ENCODE assay signal across 8 cellular contexts in the genomic region with DNA sequence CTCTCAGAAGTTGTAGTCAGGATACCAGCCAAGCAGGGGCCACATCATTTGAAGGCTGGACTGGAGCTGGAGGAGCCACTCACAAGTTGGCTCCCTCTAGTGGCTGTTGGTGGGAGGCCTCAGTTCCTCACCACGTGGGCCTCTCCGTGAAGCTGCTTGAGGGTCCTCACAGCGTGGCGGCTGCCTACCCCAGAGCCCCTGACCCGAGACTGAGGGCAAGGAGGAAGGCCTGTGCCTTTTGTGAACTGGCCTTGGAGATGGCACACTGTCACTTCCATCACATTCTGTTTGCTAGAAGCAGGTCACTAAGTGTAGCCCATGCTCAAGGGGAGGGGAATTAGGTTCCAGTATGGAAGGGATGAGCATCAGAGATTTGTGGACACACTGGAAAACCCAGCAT. TPM values are rescaled to one million over a fixed set of nuclear protein-coding genes. Genes with fewer than 3 reads are reported as not detected.
DNase-seq lines count a peak whose midpoint lies in the region; ATAC-seq, FAIRE-seq and TF ChIP-seq lines count a peak whose summit lies in the region.

No MANE protein-coding gene starts in this region.

- H3K36me3 Mint-ChIP-seq in activated naive CD4-positive, alpha-beta T cell treated with anti-CD3 and anti-CD28 coated beads, Interleukin-2, amount 10 ng/mL, durations not matched to agents 7 days and 5 days = no peaks in the 10 kb centered on the region

- ATAC-seq in heart left ventricle = peak in 2 of 4 donors; percentile 34 to 50
- no peak for ATAC-seq in GM21381 (IDR thresholded peaks at IDR 0.05; ENCODE audit: unreplicated experiment)
- ATAC-seq in HG02885 (IDR thresholded peaks at IDR 0.05; ENCODE audit: poor library complexity, unreplicated experiment) = no peak

- H3K4me1 ChIP-seq in KMS-11 (ENCODE audit: low read depth, poor library complexity, severe bottlenecking) (no peaks in the 10 kb centered on the region), heart left ventricle (peaks cover 1 to 53% (median 19%) of the 10 kb centered on the region in 12 donors), small intestine (ENCODE audit: control insufficient read depth in 2 of 2, insufficient read depth in 1 of 2, low read depth in 1 of 2, low read length in 1 of 2) (peaks cover 0 to 5% of the 10 kb centered on the region in 2 donors)

- H3K27me3 ChIP-seq in KMS-11 (ENCODE audit: insufficient read depth, low read depth) = no peaks in the 10 kb centered on the region; the same call in 1 of the 2 replicates
- no peaks in the 10 kb centered on the region for H3K27me3 ChIP-seq in heart left ventricle
- no peaks in the 10 kb centered on the region for H3K27me3 ChIP-seq in small intestine (ENCODE audit: control insufficient read depth in 2 of 2, insufficient read depth in 2 of 2, low read length in 2 of 2)

- peak overlapping the region; percentile 50 for H3K27ac Mint-ChIP-seq in activated naive CD4-positive, alpha-beta T cell treated with anti-CD3 and anti-CD28 coated beads, Interleukin-2, amount 10 ng/mL, durations not matched to agents 7 days and 5 days

- peaks cover 18% of the 10 kb centered on the region for H3K27me3 Mint-ChIP-seq in activated naive CD4-positive, alpha-beta T cell treated with anti-CD3 and anti-CD28 coated beads, Interleukin-2, amount 10 ng/mL, durations not matched to agents 7 days and 5 days

- H3K9me3 ChIP-seq in heart left ventricle (no peaks in the 10 kb centered on the region), small intestine (ENCODE audit: control insufficient read depth, low read depth) (no peaks in the 10 kb centered on the region)

- H3K79me2 ChIP-seq in KMS-11 (ENCODE audit: insufficient read depth, low read depth) = no peaks in the 10 kb centered on the region

- no peaks in the 10 kb centered on the region for H4K20me1 ChIP-seq in KMS-11 (ENCODE audit: insufficient read depth)

- H3K4me1 Mint-ChIP-seq in activated naive CD4-positive, alpha-beta T cell treated with anti-CD3 and anti-CD28 coated beads, Interleukin-2, amount 10 ng/mL, durations not matched to agents 7 days and 5 days = peaks cover 9% of the 10 kb centered on the region

- no peaks in the 10 kb centered on the region for H3K36me3 ChIP-seq in KMS-11 (ENCODE audit: insufficient read depth)
- peaks cover 0 to 32% (median 15%) of the 10 kb centered on the region in 9 donors for H3K36me3 ChIP-seq in heart left ventricle
- H3K36me3 ChIP-seq in small intestine (ENCODE audit: control insufficient read depth in 2 of 2, insufficient read depth in 2 of 2, low read length in 2 of 2) = peaks cover 2 to 24% of the 10 kb centered on the region in 2 donors

- intact Hi-C loops in heart left ventricle (cut with DNase I) = loop anchor here in 7 of 10 donors (5.0 to 10.0 kb wide), 5 partner anchors 36 to 156 kb away; no protein-coding TSS in a partner anchor

- no peak overlapping the region for H3K4me3 Mint-ChIP-seq in activated naive CD4-positive, alpha-beta T cell treated with anti-CD3 and anti-CD28 coated beads, Interleukin-2, amount 10 ng/mL, durations not matched to agents 7 days and 5 days

- TF ChIP-seq CTCF in KMS-11 (conservative IDR thresholded peaks at IDR 0.05; ENCODE audit: low read depth, low read length) (peak; percentile 85), heart left ventricle (IDR thresholded peaks at IDR 0.05) (peak; percentile 69 to 87 (median 78))

- WGBS in heart left ventricle, 4 donors = 21 to 52% (median 51%) methylated on average over 3 to 5 of the region's 5 CpGs
- 35 to 49% (median 41%) methylated on average over 5 of the region's 5 CpGs for WGBS in small intestine, 3 donors

- DNase-seq in DMS153 (lab: John Stamatoyannopoulos, UW) = peak; percentile 11
- DNase-seq in SK-N-DZ (ENCODE audit: low spot score) = peak; percentile 64
- peak; percentile 83 for DNase-seq in activated naive CD4-positive, alpha-beta T cell treated with anti-CD3 and anti-CD28 coated beads, Interleukin-2, amount 10 ng/mL, durations not matched to agents 7 days and 5 days
- DNase-seq in heart left ventricle = peak in 2 of 5 donors; percentile 61 to 69
- peak; percentile 57 for DNase-seq in small intestine

- H3K4me3 ChIP-seq in KMS-11 (IDR thresholded peaks at IDR 0.05; ENCODE audit: insufficient read depth, low read depth, low read length) (no peak overlapping the region), heart left ventricle (no peak overlapping the region), small intestine (ENCODE audit: low read depth in 1 of 2, low read length in 2 of 2) (no peak overlapping the region)

- H2AFZ ChIP-seq in KMS-11 (ENCODE audit: low read depth) = peak overlapping the region; percentile 30; the same call in 1 of the 2 replicates

- no peak for TF ChIP-seq POLR2A in heart left ventricle (IDR thresholded peaks at IDR 0.05)

- CTCF ChIA-PET in activated naive CD4-positive, alpha-beta T cell treated with anti-CD3 and anti-CD28 coated beads, Interleukin-2, amount 10 ng/mL, durations not matched to agents 7 days and 5 days (lab: Charles Lee) = interaction anchor here (0.6 to 8.0 kb wide), 21 partner anchors 8 to 221 kb away, joined by 3 to 165 read pairs (median 4); no protein-coding TSS in a partner anchor

- H3K9me3 Mint-ChIP-seq in activated naive CD4-positive, alpha-beta T cell treated with anti-CD3 and anti-CD28 coated beads, Interleukin-2, amount 10 ng/mL, durations not matched to agents 7 days and 5 days = no peaks in the 10 kb centered on the region

- FAIRE-seq in small intestine (lab: Jason Lieb, UNC) = no peak

- H3K4me2 ChIP-seq in KMS-11 = no peak overlapping the region

- no peak overlapping the region for H3K9ac ChIP-seq in KMS-11

- H3K27ac ChIP-seq in KMS-11 = no peak overlapping the region
- no peak overlapping the region for H3K27ac ChIP-seq in heart left ventricle
- H3K27ac ChIP-seq in small intestine (ENCODE audit: low read depth in 1 of 2, low read length in 1 of 2) = no peak overlapping the region

RNA-seq across cellular contexts. Expression of gene GNA11, which starts 14.6 kb away (rescaled TPM):
- 19.1 and 24.7 TPM in 2 replicates for polyA plus RNA-seq in SK-N-DZ (2014; cell fraction: cytosol; rRNA removed)
- 24.0 and 25.2 TPM in 2 replicates for polyA plus RNA-seq in SK-N-DZ (2014; cell fraction: nucleus; rRNA removed)
- total RNA-seq in heart left ventricle = 10 to 100 TPM; 55.3 to 91.8 (median 70.9) TPM
- polyA plus RNA-seq in heart left ventricle = 10 to 100 TPM; 43.5 to 74.6 TPM
- 100 to 1,000 TPM; 173 to 216 (median 190) TPM for polyA plus RNA-seq in small intestine

RNA-seq across cellular contexts. Expression of gene GNA15, which starts 27.1 kb away (rescaled TPM):
- 0.24 TPM in 1 of 2 replicates, not detected in the other for polyA plus RNA-seq in SK-N-DZ (2014; cell fraction: cytosol; rRNA removed)
- polyA plus RNA-seq in SK-N-DZ (2014; cell fraction: nucleus; rRNA removed) = not detected in 2 replicates
- 10 to 100 TPM in 1 of 9 donors, 1 to 10 TPM in 8; 1.1 to 15.2 (median 2.1) TPM for total RNA-seq in heart left ventricle
- 1 to 10 TPM in 1 of 2 donors, under 1 TPM in 1; 0.69 to 1.5 TPM for polyA plus RNA-seq in heart left ventricle
- polyA plus RNA-seq in small intestine = 1 to 10 TPM in 2 of 3 donors, under 1 TPM in 1; 0.67 to 2.1 (median 1.4) TPM

RNA-seq across cellular contexts. Expression of gene TLE5, which starts 46.5 kb away (rescaled TPM):
- 197 and 209 TPM in 2 replicates for polyA plus RNA-seq in SK-N-DZ (2014; cell fraction: cytosol; rRNA removed)
- 168 and 213 TPM in 2 replicates for polyA plus RNA-seq in SK-N-DZ (2014; cell fraction: nucleus; rRNA removed)
- 1,000 to 10,000 TPM in 1 of 9 donors, 100 to 1,000 TPM in 8; 593 to 1,121 (median 711) TPM for total RNA-seq in heart left ventricle
- polyA plus RNA-seq in heart left ventricle = 1,000 to 10,000 TPM in 1 of 2 donors, 100 to 1,000 TPM in 1; 686 to 1,459 TPM
- 100 to 1,000 TPM; 332 to 488 (median 370) TPM for polyA plus RNA-seq in small intestine
